21 cellular contexts compared by ENCODE assay signal in genomic region chr5:128596071-128596470, GRCh38. TPM values are rescaled to one million over a fixed set of nuclear protein-coding genes. Genes with fewer than 3 reads are reported as not detected.
A peak's percentile ranks its signal among the peaks of the same experiment; 100 is the strongest.
DNase-seq lines count a peak whose midpoint lies in the region; ATAC-seq and TF ChIP-seq lines count a peak whose summit lies in the region.
"Had no signal": no experiment of that assay in that cellular context is flagged by ENCODE, and none has a peak within 500 bp of the region (broad histone marks: within the 10 kb centered on the region; RNA-seq: fewer than 3 reads in every experiment).

No MANE protein-coding gene starts in this region.

- no peak overlapping the region for H3K4me2 ChIP-seq in hepatocyte

- H3K36me3 ChIP-seq in cardiac muscle cell (no peaks in the 10 kb centered on the region), brain microvascular endothelial cell (replicated peaks) (no peaks in the 10 kb centered on the region), hepatocyte (replicated peaks; ENCODE audit: insufficient read depth, low read depth) (no peaks in the 10 kb centered on the region)
- H3K36me3 ChIP-seq: neutrophil, tibial artery had no signal

- no peak overlapping the region for H2AFZ ChIP-seq in hepatocyte

- H3K4me1 ChIP-seq in cardiac muscle cell (ENCODE audit: low read depth), result peaks cover 4% of the 10 kb centered on the region
- H3K4me1 ChIP-seq in right cardiac atrium (ENCODE audit: control insufficient read depth, insufficient read depth, low read length), result no peaks in the 10 kb centered on the region
- no peaks in the 10 kb centered on the region for H3K4me1 ChIP-seq in hepatocyte (ENCODE audit: insufficient read depth)
- H3K4me1 ChIP-seq: foreskin keratinocyte, tibial artery had no signal

- no peaks in the 10 kb centered on the region for H3K9me2 ChIP-seq in hepatocyte (replicated peaks; ENCODE audit: insufficient read depth)

- ATAC-seq in right cardiac atrium, result no peak
- ATAC-seq in left lobe of liver, result no peak
- no peak for ATAC-seq in HG03095 (IDR thresholded peaks at IDR 0.05; ENCODE audit: unreplicated experiment)
- ATAC-seq: foreskin keratinocyte, left colon, mucosa of descending colon, Panc1 had no signal

- TF ChIP-seq CTCF in cardiac muscle cell (IDR thresholded peaks at IDR 0.05; ENCODE audit: low read depth, low read length) (no peak), brain microvascular endothelial cell (IDR thresholded peaks at IDR 0.05; ENCODE audit: low read depth, low read length, missing control alignments) (no peak), hepatocyte (IDR thresholded peaks at IDR 0.05; ENCODE audit: poor library complexity) (no peak)

- no peak overlapping the region for H3K4me3 ChIP-seq in cardiac muscle cell
- H3K4me3 ChIP-seq in right cardiac atrium (ENCODE audit: low read length), result no peak overlapping the region
- no peak overlapping the region for H3K4me3 ChIP-seq in brain microvascular endothelial cell (ENCODE audit: low read depth, low read length)
- no peak overlapping the region for H3K4me3 ChIP-seq in hepatocyte
- H3K4me3 ChIP-seq: mucosa of descending colon, tibial artery had no signal

- H4K20me1 ChIP-seq in hepatocyte (ENCODE audit: insufficient read depth, poor library complexity, severe bottlenecking), result no peaks in the 10 kb centered on the region

- H3K27me3 ChIP-seq in cardiac muscle cell (no peaks in the 10 kb centered on the region), right cardiac atrium (ENCODE audit: control insufficient read depth, insufficient read depth) (no peaks in the 10 kb centered on the region), brain microvascular endothelial cell (replicated peaks) (no peaks in the 10 kb centered on the region), hepatocyte (no peaks in the 10 kb centered on the region)
- H3K27me3 ChIP-seq: foreskin keratinocyte, neutrophil, tibial artery had no signal

- no peaks in the 10 kb centered on the region for H3K79me2 ChIP-seq in hepatocyte

- intact Hi-C loops in right cardiac atrium (cut with DNase I), result no loop called here

- 39% methylated on average over 4 of the region's 4 CpGs for WGBS in right cardiac atrium
- WGBS in hepatocyte (ENCODE audit: low lambda C conversion rate, missing lambda C conversion rate), result 58% methylated on average over 4 of the region's 4 CpGs

- H3K9me3 ChIP-seq in cardiac muscle cell (ENCODE audit: low read depth), result no peaks in the 10 kb centered on the region
- H3K9me3 ChIP-seq in right cardiac atrium (ENCODE audit: control insufficient read depth, low read length), result no peaks in the 10 kb centered on the region
- H3K9me3 ChIP-seq in hepatocyte (ENCODE audit: low read depth), result no peaks in the 10 kb centered on the region
- H3K9me3 ChIP-seq: mucosa of descending colon, neutrophil, tibial artery had no signal

- DNase-seq in cardiac muscle cell (ENCODE audit: low read depth in 1 of 2, low spot score in 1 of 2) (peak; percentile 10 to 67), right cardiac atrium (no peak), brain microvascular endothelial cell (peak; percentile 16), hepatocyte (ENCODE audit: low spot score) (peak; percentile 37), Ammon's horn (ENCODE audit: low spot score) (no peak), left lobe of liver (ENCODE audit: low spot score) (no peak), SIG-M5 (lab: John Stamatoyannopoulos, UW) (no peak)
- DNase-seq: activated CD4-positive, alpha-beta T cell treated with anti-CD3 and anti-CD28 coated beads for 1 hour; activated naive CD8-positive, alpha-beta T cell treated with anti-CD3 and anti-CD28 coated beads for 36 hours; endodermal cell; left colon; mucosa of descending colon; MV-4-11; NCI-H2081 treated with DMSO at 0.1 percent for 48 hours; stimulated activated CD4-positive, alpha-beta T cell treated with anti-CD3 and anti-CD28 coated beads, Interleukin-15, amount 100 ng/mL, for 24 hours; tibial artery had no signal

- in situ Hi-C loops in brain microvascular endothelial cell (cut with HindIII; ENCODE audit: low pct_ligation_motif_present, low sequenced_read_pairs), result no loop called here

- H3K27ac ChIP-seq in cardiac muscle cell, result no peak overlapping the region
- H3K27ac ChIP-seq in right cardiac atrium (ENCODE audit: low read length), result no peak overlapping the region
- H3K27ac ChIP-seq in brain microvascular endothelial cell, result no peak overlapping the region
- H3K27ac ChIP-seq in hepatocyte, result peak overlapping the region; percentile 15
- H3K27ac ChIP-seq: foreskin keratinocyte, neutrophil, tibial artery had no signal

RNA-seq across cellular contexts. Expression of gene FBN2, which starts 58.0 kb away (rescaled TPM):
- 1,580 and 2,094 TPM in 2 replicates for total RNA-seq in cardiac muscle cell
- 725 and 1,356 TPM in 2 replicates for polyA plus RNA-seq in cardiac muscle cell
- 1 to 10 TPM in 2 of 4 donors, under 1 TPM in 2; 0.51 to 1.7 (median 0.94) TPM for total RNA-seq in right cardiac atrium
- 1.5 TPM for polyA plus RNA-seq in right cardiac atrium
- total RNA-seq in hepatocyte, result 108 and 143 TPM in 2 replicates
- 41.0 and 56.7 TPM in 2 replicates for polyA plus RNA-seq in hepatocyte
- total RNA-seq in left lobe of liver, result 0.73 TPM
- total RNA-seq: activated CD8-positive, alpha-beta memory T cell treated with anti-CD3 and anti-CD28 coated beads for 36 hours; activated naive CD8-positive, alpha-beta T cell treated with anti-CD3 and anti-CD28 coated beads for 36 hours had no signal

Comparison
In these comparisons a context has a peak if more than half of its experiments do, and no peak if none do; other contexts are left out.
1. DNase-seq: peak in cardiac muscle cell (2 of 2), brain microvascular endothelial cell (single experiment) and hepatocyte (single experiment); none in right cardiac atrium (0 of 3), Ammon's horn (single experiment), left lobe of liver (single experiment) and SIG-M5 (single experiment).
2. RNA of gene FBN2, which starts 58.0 kb away (total RNA-seq): 1,580 to 2,094 TPM in cardiac muscle cell and 108 to 143 TPM in hepatocyte; 0.51 to 1.7 TPM in right cardiac atrium and 0.73 TPM in left lobe of liver (single experiment); every median in the first group is over 10 times any median in the second.